Comparison of ENCODE assay signal across 8 cellular contexts in the genomic region with DNA sequence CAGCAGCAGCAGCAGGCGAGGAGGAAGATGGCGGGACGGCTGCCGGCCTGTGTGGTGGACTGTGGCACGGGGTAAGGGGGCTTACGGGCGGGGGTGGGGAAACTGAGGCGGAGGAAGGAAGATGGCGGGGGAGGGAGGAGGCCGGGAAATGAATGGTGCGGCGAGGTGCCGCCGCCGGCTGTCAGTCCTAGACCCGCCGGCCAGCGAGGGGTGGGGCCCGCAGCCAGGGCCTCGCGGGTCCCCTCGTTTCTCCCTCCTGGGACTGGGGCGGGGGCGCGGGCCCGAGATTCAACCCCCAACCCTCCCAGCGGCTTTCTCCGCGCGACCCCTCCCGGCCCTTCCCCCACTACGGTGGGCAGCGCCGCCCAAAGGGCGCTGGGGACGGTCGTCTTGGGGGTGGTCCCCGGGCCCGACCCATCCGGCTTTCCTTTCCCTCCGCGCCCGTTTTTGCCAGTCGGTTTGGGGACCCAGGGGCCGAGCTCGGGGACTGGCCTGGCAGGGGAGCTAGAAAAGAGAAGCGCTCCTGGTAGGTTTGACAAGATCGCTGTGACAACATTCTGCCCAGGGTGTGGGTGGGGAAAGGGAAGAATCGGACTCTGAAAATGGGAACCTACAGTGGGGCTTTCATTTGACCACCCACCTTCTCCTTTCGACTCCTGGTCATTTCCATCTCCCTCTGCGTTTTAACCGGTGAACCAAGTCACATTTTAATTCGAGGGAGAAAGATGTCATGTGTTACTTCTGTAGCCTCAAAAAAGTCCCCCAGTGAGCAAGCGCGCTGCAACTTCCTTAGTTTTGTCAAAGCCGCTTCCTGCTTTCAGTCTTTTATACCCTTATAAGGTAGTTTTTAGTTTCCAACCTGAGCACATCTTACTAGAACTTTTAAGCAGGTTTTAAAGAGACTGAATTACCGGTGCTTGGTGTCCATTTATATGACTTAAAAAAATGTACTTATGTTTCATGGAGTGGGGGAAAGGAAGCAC. TPM values are rescaled to one million over a fixed set of nuclear protein-coding genes. Genes with fewer than 3 reads are reported as not detected.
A peak's percentile ranks its signal among the peaks of the same experiment; 100 is the strongest.
DNase-seq lines count a peak whose midpoint lies in the region; ATAC-seq and TF ChIP-seq lines count a peak whose summit lies in the region.

No MANE protein-coding gene starts in this region.

- peak overlapping the region; percentile 97 for H3K4me3 Mint-ChIP-seq in activated naive CD8-positive, alpha-beta T cell treated with anti-CD3 and anti-CD28 coated beads, Interleukin-2, amount 10 ng/mL, durations not matched to agents 7 days and 5 days
- peak overlapping the region; percentile 96 for H3K4me3 Mint-ChIP-seq in progenitor cell of endocrine pancreas (ENCODE audit: low read depth)

- peaks cover 51% of the 10 kb centered on the region for H3K4me1 ChIP-seq in upper lobe of right lung

- peaks cover 62% of the 10 kb centered on the region for H3K4me1 Mint-ChIP-seq in activated naive CD8-positive, alpha-beta T cell treated with anti-CD3 and anti-CD28 coated beads, Interleukin-2, amount 10 ng/mL, durations not matched to agents 7 days and 5 days
- peaks cover 48% of the 10 kb centered on the region for H3K4me1 Mint-ChIP-seq in progenitor cell of endocrine pancreas (ENCODE audit: low read depth)

- POLR2A ChIA-PET in activated naive CD8-positive, alpha-beta T cell treated with anti-CD3 and anti-CD28 coated beads, Interleukin-2, amount 10 ng/mL, durations not matched to agents 7 days and 5 days (lab: Charles Lee) = interaction anchor here (0.7 to 6.0 kb wide), 3 partner anchors 13 to 134 kb away, joined by 4 to 79 read pairs (median 15); partner anchors contain the start of gene SLC35F5

- peak overlapping the region; percentile 95 for H3K27ac Mint-ChIP-seq in activated naive CD8-positive, alpha-beta T cell treated with anti-CD3 and anti-CD28 coated beads, Interleukin-2, amount 10 ng/mL, durations not matched to agents 7 days and 5 days
- H3K27ac Mint-ChIP-seq in progenitor cell of endocrine pancreas = peak overlapping the region; percentile 98

- H3K9me3 ChIP-seq in upper lobe of right lung = no peaks in the 10 kb centered on the region

- peak overlapping the region; percentile 89 for H3K4me3 ChIP-seq in upper lobe of right lung

- H3K36me3 Mint-ChIP-seq in activated naive CD8-positive, alpha-beta T cell treated with anti-CD3 and anti-CD28 coated beads, Interleukin-2, amount 10 ng/mL, durations not matched to agents 7 days and 5 days = peaks cover 46% of the 10 kb centered on the region
- H3K36me3 Mint-ChIP-seq in progenitor cell of endocrine pancreas (ENCODE audit: insufficient read depth) = peaks cover 4% of the 10 kb centered on the region

- TF ChIP-seq CTCF in progenitor cell of endocrine pancreas (IDR thresholded peaks at IDR 0.05; ENCODE audit: unreplicated experiment) = peak; percentile 26
- no peak for TF ChIP-seq CTCF in upper lobe of right lung (IDR thresholded peaks at IDR 0.05)

- intact Hi-C loops in cardiac septum (cut with DNase I) (loop anchor here (2.0 kb wide), 1 partner anchor 134 kb away; the partner anchor contains the start of gene SLC35F5), upper lobe of right lung (cut with DNase I) (no loop called here)

- H3K27me3 ChIP-seq in upper lobe of right lung = no peaks in the 10 kb centered on the region

- ATAC-seq in GM19463 (IDR thresholded peaks at IDR 0.05; ENCODE audit: unreplicated experiment) (peak; percentile 20), upper lobe of right lung (peak; percentile 54)
- peak; percentile 35 for ATAC-seq in activated naive CD8-positive, alpha-beta T cell treated with anti-CD3 and anti-CD28 coated beads, Interleukin-2, amount 10 ng/mL, durations not matched to agents 7 days and 5 days (ENCODE audit: low read depth)

- no peaks in the 10 kb centered on the region for H3K36me3 ChIP-seq in upper lobe of right lung

- peak; percentile 23 for DNase-seq in COR-L47 (lab: John Stamatoyannopoulos, UW)
- peak; percentile 53 for DNase-seq in HS-5 (ENCODE audit: low read depth)
- DNase-seq in SKM-1 (lab: John Stamatoyannopoulos, UW; ENCODE audit: unreplicated experiment) = peak; percentile 88
- peak; percentile 65 for DNase-seq in activated naive CD8-positive, alpha-beta T cell treated with anti-CD3 and anti-CD28 coated beads, Interleukin-2, amount 10 ng/mL, durations not matched to agents 7 days and 5 days
- DNase-seq in cardiac septum (ENCODE audit: low spot score) = peak; percentile 91
- peak; percentile 47 for DNase-seq in progenitor cell of endocrine pancreas (ENCODE audit: low spot score, unreplicated experiment)
- peak; percentile 79 for DNase-seq in upper lobe of right lung

- H3K27me3 Mint-ChIP-seq in activated naive CD8-positive, alpha-beta T cell treated with anti-CD3 and anti-CD28 coated beads, Interleukin-2, amount 10 ng/mL, durations not matched to agents 7 days and 5 days = no peaks in the 10 kb centered on the region
- H3K27me3 Mint-ChIP-seq in progenitor cell of endocrine pancreas = no peaks in the 10 kb centered on the region

- no peaks in the 10 kb centered on the region for H3K9me3 Mint-ChIP-seq in activated naive CD8-positive, alpha-beta T cell treated with anti-CD3 and anti-CD28 coated beads, Interleukin-2, amount 10 ng/mL, durations not matched to agents 7 days and 5 days
- H3K9me3 Mint-ChIP-seq in progenitor cell of endocrine pancreas (ENCODE audit: low read depth) = no peaks in the 10 kb centered on the region

- H3K27ac ChIP-seq in upper lobe of right lung = peak overlapping the region; percentile 96

RNA-seq across cellular contexts. Expression of gene ACTR3, which starts 0.7 kb away (rescaled TPM):
- total RNA-seq in activated naive CD8-positive, alpha-beta T cell treated with anti-CD3 and anti-CD28 coated beads, Interleukin-2, amount 10 ng/mL, durations not matched to agents 7 days and 5 days = 100 to 1,000 TPM; 408 to 414 TPM
- total RNA-seq in cardiac septum (152 TPM), progenitor cell of endocrine pancreas (156 and 170 TPM in 2 replicates), upper lobe of right lung (229 TPM)

Comparison
In these comparisons a context has a peak if more than half of its experiments do, and no peak if none do; other contexts are left out.
1. Peak in every context shown above with its lines: DNase-seq, ATAC-seq, H3K4me3 ChIP-seq and H3K27ac ChIP-seq.
2. DNase-seq: peak in every context shown above with its lines; median percentile 91 in cardiac septum; 88 in SKM-1; 79 in upper lobe of right lung; 65 in activated naive CD8-positive, alpha-beta T cell treated with anti-CD3 and anti-CD28 coated beads, Interleukin-2, amount 10 ng/mL, durations not matched to agents 7 days and 5 days; 53 in HS-5; 47 in progenitor cell of endocrine pancreas; 23 in COR-L47.